Comparison of ENCODE assay signal across 39 cellular contexts in the genomic region with DNA sequence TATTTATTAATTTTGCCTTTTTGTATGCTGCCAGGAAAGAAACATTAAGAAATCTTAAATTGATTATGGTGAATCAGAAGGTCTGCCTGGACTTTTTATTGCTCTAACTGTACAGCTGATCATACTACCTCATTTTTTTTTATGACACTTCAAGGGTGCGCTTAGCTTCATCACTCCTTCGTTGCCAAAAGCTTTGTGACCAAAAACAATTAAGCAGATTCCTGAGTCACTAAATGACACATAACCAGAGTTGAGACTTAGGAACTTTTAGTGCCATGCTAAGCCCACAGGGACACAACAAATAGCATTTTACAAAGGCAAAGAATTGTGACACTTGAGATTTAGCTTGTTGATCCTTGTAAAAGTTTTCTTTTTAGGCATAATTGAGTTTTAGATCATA. TPM values are rescaled to one million over a fixed set of nuclear protein-coding genes. Genes with fewer than 3 reads are reported as not detected.
"Had no signal": no experiment of that assay in that cellular context is flagged by ENCODE, and none has a peak within 500 bp of the region (broad histone marks: within the 10 kb centered on the region; RNA-seq: fewer than 3 reads in every experiment).

No MANE protein-coding gene starts in this region.

- H3K9me3 ChIP-seq: ascending aorta, breast epithelium, SJSA1, SK-N-SH had no signal

- H3K4me1 ChIP-seq: ascending aorta, breast epithelium, SJSA1 had no signal

- H3K9me3 Mint-ChIP-seq: activated naive CD8-positive, alpha-beta T cell treated with anti-CD3 and anti-CD28 coated beads for 36 hours; T-helper 1 cell treated with Interleukin-12 subunit alpha and Interleukin-12 subunit beta and Interleukin-4 antibody, amounts not matched to agents 30 μg/mL and 1 μg/mL, for 36 hours; WTC11 had no signal

- ATAC-seq: activated CD4-positive, alpha-beta T cell treated with anti-CD3 and anti-CD28 coated beads for 36 hours; activated CD4-positive, CD25-positive, alpha-beta regulatory T cell treated with anti-CD3 and anti-CD28 coated beads, Interleukin-2, amount 50 U/mL, for 24 hours; activated CD8-positive, alpha-beta memory T cell treated with anti-CD3 and anti-CD28 coated beads, Interleukin-2, amount 10 ng/mL, durations not matched to agents 7 days and 5 days; K562; Panc1; WTC11 had no signal

- H3K4me3 ChIP-seq: ascending aorta, breast epithelium, K562, SJSA1 had no signal

- H3K4me2 ChIP-seq: SK-N-SH had no signal

- H3K27ac Mint-ChIP-seq: activated CD4-positive, alpha-beta memory T cell treated with anti-CD3 and anti-CD28 coated beads, Interleukin-2, amount 10 ng/mL, durations not matched to agents 7 days and 5 days; activated CD4-positive, alpha-beta T cell treated with anti-CD3 and anti-CD28 coated beads for 36 hours; activated CD8-positive, alpha-beta memory T cell treated with anti-CD3 and anti-CD28 coated beads, Interleukin-2, amount 10 ng/mL, durations not matched to agents 7 days and 5 days; activated naive CD8-positive, alpha-beta T cell treated with anti-CD3 and anti-CD28 coated beads for 36 hours; T-helper 1 cell treated with Interleukin-12 subunit alpha and Interleukin-12 subunit beta and Interleukin-4 antibody, amounts not matched to agents 30 μg/mL and 1 μg/mL, for 36 hours; T-helper 2 cell treated with Interferon-gamma antibody and Interleukin-4, amounts not matched to agents 5 μg/mL and 100 μg/mL, for 36 hours; WTC11 had no signal

- H3K4me1 Mint-ChIP-seq: WTC11 had no signal

- H3K9me2 ChIP-seq: SK-N-SH had no signal

- DNase-seq: activated CD4-positive, alpha-beta memory T cell treated with anti-CD3 and anti-CD28 coated beads, Interleukin-2, amount 10 ng/mL, durations not matched to agents 7 days and 5 days; activated CD4-positive, alpha-beta T cell treated with anti-CD3 and anti-CD28 coated beads for 36 hours; activated CD8-positive, alpha-beta memory T cell treated with anti-CD3 and anti-CD28 coated beads for 24 hours; activated CD8-positive, alpha-beta memory T cell treated with anti-CD3 and anti-CD28 coated beads, Interleukin-2, amount 10 ng/mL, durations not matched to agents 7 days and 5 days; activated CD8-positive, alpha-beta memory T cell treated with anti-CD3 and anti-CD28 coated beads, Interleukin-2, amount 50 U/mL, for 48 hours; activated effector memory CD4-positive, alpha-beta T cell treated with Interleukin-2 at 50 U/mL for 16 hours; activated naive CD4-positive, alpha-beta T cell; activated naive CD4-positive, alpha-beta T cell treated with anti-CD3 and anti-CD28 coated beads, Interleukin-2, amount 50 U/mL, for 16 hours; activated naive CD8-positive, alpha-beta T cell treated with anti-CD3 and anti-CD28 coated beads for 36 hours; activated T-cell treated with anti-CD3 and anti-CD28 coated beads, Interleukin-2, amount 50 U/mL, for 48 hours; amygdala; cerebellar nuclear complex; IMR-90; Karpas-422; MM.1S; NCI-H1048; NCI-H1105 treated with DMSO at 0.1 percent for 48 hours; NCI-H1436; NCI-H1694; NCI-H1930; NCI-H2081 treated with DMSO at 0.1 percent for 48 hours; NCI-H226; NCI-H446 treated with DMSO at 0.1 percent for 48 hours; NCI-H524; NCI-H69; NCI-H82; NK-92 treated with Interleukin-12 subunit alpha and Interleukin-12 subunit beta, amount 100 ng/mL, for 24 hours; RPMI8226; SHP77 treated with DMSO at 0.1 percent for 48 hours; SK-N-SH had no signal

- H3K27me3 ChIP-seq: ascending aorta, SJSA1 had no signal

- H3K36me3 ChIP-seq: ascending aorta, breast epithelium, SJSA1 had no signal

- H3K4me3 Mint-ChIP-seq: activated CD4-positive, alpha-beta memory T cell treated with anti-CD3 and anti-CD28 coated beads, Interleukin-2, amount 10 ng/mL, durations not matched to agents 7 days and 5 days; activated CD4-positive, alpha-beta T cell treated with anti-CD3 and anti-CD28 coated beads for 36 hours; activated CD8-positive, alpha-beta memory T cell treated with anti-CD3 and anti-CD28 coated beads, Interleukin-2, amount 10 ng/mL, durations not matched to agents 7 days and 5 days; activated naive CD8-positive, alpha-beta T cell treated with anti-CD3 and anti-CD28 coated beads for 36 hours; T-helper 1 cell treated with Interleukin-12 subunit alpha and Interleukin-12 subunit beta and Interleukin-4 antibody, amounts not matched to agents 30 μg/mL and 1 μg/mL, for 36 hours; T-helper 2 cell treated with Interferon-gamma antibody and Interleukin-4, amounts not matched to agents 5 μg/mL and 100 μg/mL, for 36 hours; WTC11 had no signal

- H3K27ac ChIP-seq: ascending aorta, breast epithelium, SJSA1 had no signal

RNA-seq across cellular contexts. Expression of a gene that starts 4.9 kb away (rescaled TPM):
- total RNA-seq: activated CD4-positive, alpha-beta memory T cell treated with anti-CD3 and anti-CD28 coated beads, Interleukin-2, amount 10 ng/mL, durations not matched to agents 7 days and 5 days; activated CD4-positive, alpha-beta T cell treated with anti-CD3 and anti-CD28 coated beads for 36 hours; activated CD8-positive, alpha-beta memory T cell treated with anti-CD3 and anti-CD28 coated beads, Interleukin-2, amount 10 ng/mL, durations not matched to agents 7 days and 5 days; activated naive CD8-positive, alpha-beta T cell treated with anti-CD3 and anti-CD28 coated beads for 36 hours; IMR-90; K562; SJSA1; WTC11 had no signal
- polyA plus RNA-seq: IMR-90, SK-N-SH had no signal
